8 cellular contexts compared by ENCODE assay signal in genomic region chr1:212557739-212558664, GRCh38. TPM values are rescaled to one million over a fixed set of nuclear protein-coding genes. Genes with fewer than 3 reads are reported as not detected.
A peak's percentile ranks its signal among the peaks of the same experiment; 100 is the strongest.
DNase-seq lines count a peak whose midpoint lies in the region; ATAC-seq and TF ChIP-seq lines count a peak whose summit lies in the region.

No MANE protein-coding gene starts in this region.

- no peak for DNase-seq in AG09309 (ENCODE audit: low read depth)
- DNase-seq in activated CD4-positive, alpha-beta memory T cell treated with anti-CD3 and anti-CD28 coated beads, Interleukin-2, amount 10 ng/mL, durations not matched to agents 7 days and 5 days: no peak
- DNase-seq in foreskin keratinocyte: peak; percentile 7 to 47
- peak; percentile 31 for DNase-seq in neural crest cell (ENCODE audit: low read depth, low spot score)
- no peak for DNase-seq in NCI-H524 treated with DMSO at 0.1 percent for 48 hours (lab: John Stamatoyannopoulos, UW)
- no peak for DNase-seq in NCI-H526 treated with DMSO at 0.1 percent for 48 hours (lab: John Stamatoyannopoulos, UW)

- H3K4me3 ChIP-seq in AG09309 (ENCODE audit: control insufficient read depth, low read depth, low read length): peak overlapping the region; percentile 67

- no peaks in the 10 kb centered on the region for H3K4me1 ChIP-seq in foreskin keratinocyte

- H3K27ac ChIP-seq in foreskin keratinocyte: peak overlapping the region; percentile 96

- CTCF ChIA-PET in activated CD4-positive, alpha-beta memory T cell treated with anti-CD3 and anti-CD28 coated beads, Interleukin-2, amount 10 ng/mL, durations not matched to agents 7 days and 5 days (lab: Charles Lee): interaction anchor here (0.6 to 1.4 kb wide), 8 partner anchors 9 to 158 kb away, joined by 3 to 5 read pairs (median 3); no protein-coding TSS in a partner anchor

- POLR2A ChIA-PET in activated CD4-positive, alpha-beta memory T cell treated with anti-CD3 and anti-CD28 coated beads, Interleukin-2, amount 10 ng/mL, durations not matched to agents 7 days and 5 days (lab: Charles Lee): interaction anchor here (0.6 to 2.7 kb wide), 16 partner anchors 9 to 302 kb away, joined by 3 to 36 read pairs (median 3); partner anchors contain the start of genes ATF3, NSL1 and TATDN3

- H3K36me3 Mint-ChIP-seq in activated CD4-positive, alpha-beta memory T cell treated with anti-CD3 and anti-CD28 coated beads, Interleukin-2, amount 10 ng/mL, durations not matched to agents 7 days and 5 days (ENCODE audit: low read depth): peaks cover 4% of the 10 kb centered on the region
- no peaks in the 10 kb centered on the region for H3K36me3 Mint-ChIP-seq in neural crest cell (ENCODE audit: low read depth)

- H3K27me3 ChIP-seq in foreskin keratinocyte: no peaks in the 10 kb centered on the region

- H3K27ac Mint-ChIP-seq in activated CD4-positive, alpha-beta memory T cell treated with anti-CD3 and anti-CD28 coated beads, Interleukin-2, amount 10 ng/mL, durations not matched to agents 7 days and 5 days: peak overlapping the region; percentile 48
- no peak overlapping the region for H3K27ac Mint-ChIP-seq in neural crest cell (ENCODE audit: unreplicated experiment)

- peaks cover 16% of the 10 kb centered on the region for H3K4me1 Mint-ChIP-seq in activated CD4-positive, alpha-beta memory T cell treated with anti-CD3 and anti-CD28 coated beads, Interleukin-2, amount 10 ng/mL, durations not matched to agents 7 days and 5 days
- peaks cover 13% of the 10 kb centered on the region for H3K4me1 Mint-ChIP-seq in neural crest cell

- peaks cover 39% of the 10 kb centered on the region for H3K27me3 Mint-ChIP-seq in activated CD4-positive, alpha-beta memory T cell treated with anti-CD3 and anti-CD28 coated beads, Interleukin-2, amount 10 ng/mL, durations not matched to agents 7 days and 5 days
- H3K27me3 Mint-ChIP-seq in neural crest cell (ENCODE audit: low read depth): peaks cover 7% of the 10 kb centered on the region

- no peak for TF ChIP-seq CTCF in AG09309 (IDR thresholded peaks at IDR 0.05; ENCODE audit: control insufficient read depth, insufficient read depth, low read depth, low read length, missing control alignments)
- TF ChIP-seq CTCF in foreskin keratinocyte (conservative IDR thresholded peaks at IDR 0.05): no peak
- no peak for TF ChIP-seq CTCF in neural crest cell (conservative IDR thresholded peaks at IDR 0.05)

- H3K4me3 Mint-ChIP-seq in activated CD4-positive, alpha-beta memory T cell treated with anti-CD3 and anti-CD28 coated beads, Interleukin-2, amount 10 ng/mL, durations not matched to agents 7 days and 5 days: peak overlapping the region; percentile 71
- peak overlapping the region; percentile 69 for H3K4me3 Mint-ChIP-seq in neural crest cell

- H3K9me3 Mint-ChIP-seq in activated CD4-positive, alpha-beta memory T cell treated with anti-CD3 and anti-CD28 coated beads, Interleukin-2, amount 10 ng/mL, durations not matched to agents 7 days and 5 days: peaks cover 4% of the 10 kb centered on the region
- peaks cover 3% of the 10 kb centered on the region for H3K9me3 Mint-ChIP-seq in neural crest cell

- ATAC-seq in GM19025 (IDR thresholded peaks at IDR 0.05; ENCODE audit: low read depth, unreplicated experiment): peak; percentile 23
- ATAC-seq in HG03280 (IDR thresholded peaks at IDR 0.05; ENCODE audit: unreplicated experiment): peak; percentile 32
- ATAC-seq in foreskin keratinocyte: peak; percentile 67

RNA-seq across cellular contexts. Expression of gene ATF3, which starts 50.6 kb away (rescaled TPM):
- 10 to 100 TPM; 21.6 to 21.8 TPM for total RNA-seq in activated CD4-positive, alpha-beta memory T cell treated with anti-CD3 and anti-CD28 coated beads, Interleukin-2, amount 10 ng/mL, durations not matched to agents 7 days and 5 days
- 3.3 and 5.4 TPM in 2 replicates for total RNA-seq in foreskin keratinocyte
- polyA plus RNA-seq in foreskin keratinocyte: 3.3 and 4.8 TPM in 2 replicates
- total RNA-seq in neural crest cell: 10.3 and 12.3 TPM in 2 replicates

Comparison
In these comparisons a context has a peak if more than half of its experiments do, and no peak if none do; other contexts are left out.
1. DNase-seq: peak in foreskin keratinocyte (2 of 2) and neural crest cell (single experiment); none in AG09309 (single experiment), activated CD4-positive, alpha-beta memory T cell treated with anti-CD3 and anti-CD28 coated beads, Interleukin-2, amount 10 ng/mL, durations not matched to agents 7 days and 5 days (single experiment), NCI-H524 treated with DMSO at 0.1 percent for 48 hours (single experiment) and NCI-H526 treated with DMSO at 0.1 percent for 48 hours (single experiment).
2. Peak in every context shown above with its lines, with median percentiles within 50 percentile points of each other: ATAC-seq.